ENCODE assay signal across 9 cellular contexts in genomic region chr14:106605548-106606448, GRCh38.
DNase-seq lines count a peak whose midpoint lies in the region; ATAC-seq, FAIRE-seq and TF ChIP-seq lines count a peak whose summit lies in the region.
"Had no signal": no experiment of that assay in that cellular context is flagged by ENCODE, and none has a peak within 500 bp of the region (broad histone marks: within the 10 kb centered on the region; RNA-seq: fewer than 3 reads in every experiment).

No MANE protein-coding gene starts in this region.

- intact Hi-C loops in cardiac septum (cut with DNase I) = no loop called here

- H3K9me3 Mint-ChIP-seq in stimulated activated naive B cell treated with anti-CD40 and anti-IgM and Interleukin-4, amounts not matched to agents 10 μg/mL and 1 μg/mL and 100 μg/mL, for 72 hours = no peaks in the 10 kb centered on the region

- ATAC-seq in stimulated activated naive B cell treated with anti-CD40 and anti-IgM and Interleukin-4, amounts not matched to agents 10 μg/mL and 1 μg/mL and 100 μg/mL, for 72 hours (replicated peaks) = peak; percentile 99

- H3K4me1 Mint-ChIP-seq in stimulated activated naive B cell treated with anti-CD40 and anti-IgM and Interleukin-4, amounts not matched to agents 10 μg/mL and 1 μg/mL and 100 μg/mL, for 72 hours = peaks cover 3 to 8% of the 10 kb centered on the region in 2 donors
- H3K4me1 Mint-ChIP-seq: neural crest cell had no signal

- H3K36me3 Mint-ChIP-seq in stimulated activated naive B cell treated with anti-CD40 and anti-IgM and Interleukin-4, amounts not matched to agents 10 μg/mL and 1 μg/mL and 100 μg/mL, for 72 hours = no peaks in the 10 kb centered on the region

- no peak for FAIRE-seq in D721Med (lab: Jason Lieb, UNC)

- peak; percentile 35 for DNase-seq in NCI-H2029 (lab: John Stamatoyannopoulos, UW)
- no peak for DNase-seq in NCI-H2029 treated with DMSO at 0.1 percent for 48 hours (lab: John Stamatoyannopoulos, UW)
- DNase-seq in MV-4-11 (lab: John Stamatoyannopoulos, UW) = peak; percentile 79
- peak; percentile 93 for DNase-seq in activated CD4-positive, alpha-beta T cell treated with anti-CD3 and anti-CD28 coated beads for 48 hours
- peak; percentile 82 for DNase-seq in cardiac septum (ENCODE audit: low spot score)
- peak; percentile 75 for DNase-seq in stimulated activated naive B cell treated with anti-CD40 and anti-IgM and Interleukin-4, amounts not matched to agents 10 μg/mL and 1 μg/mL and 100 μg/mL, for 72 hours
- no peak for DNase-seq in D721Med (ENCODE audit: insufficient read length, low spot score)
- DNase-seq in amygdala (lab: John Stamatoyannopoulos, UW) = no peak

- peaks cover 15 to 20% of the 10 kb centered on the region in 2 donors for H3K27me3 Mint-ChIP-seq in stimulated activated naive B cell treated with anti-CD40 and anti-IgM and Interleukin-4, amounts not matched to agents 10 μg/mL and 1 μg/mL and 100 μg/mL, for 72 hours

- H3K4me3 Mint-ChIP-seq in stimulated activated naive B cell treated with anti-CD40 and anti-IgM and Interleukin-4, amounts not matched to agents 10 μg/mL and 1 μg/mL and 100 μg/mL, for 72 hours = no peak overlapping the region
- H3K4me3 Mint-ChIP-seq: neural crest cell had no signal

- no peak for TF ChIP-seq CTCF in D721Med (IDR thresholded peaks at IDR 0.05; ENCODE audit: insufficient read depth, missing control alignments)

- no peak overlapping the region for H3K27ac Mint-ChIP-seq in stimulated activated naive B cell treated with anti-CD40 and anti-IgM and Interleukin-4, amounts not matched to agents 10 μg/mL and 1 μg/mL and 100 μg/mL, for 72 hours

Comparison
In these comparisons a context has a peak if more than half of its experiments do, and no peak if none do; other contexts are left out.
1. DNase-seq: peak in NCI-H2029 (single experiment), MV-4-11 (single experiment), activated CD4-positive, alpha-beta T cell treated with anti-CD3 and anti-CD28 coated beads for 48 hours (single experiment), cardiac septum (single experiment) and stimulated activated naive B cell treated with anti-CD40 and anti-IgM and Interleukin-4, amounts not matched to agents 10 μg/mL and 1 μg/mL and 100 μg/mL, for 72 hours (single experiment); none in NCI-H2029 treated with DMSO at 0.1 percent for 48 hours (single experiment), D721Med (single experiment) and amygdala (0 of 56).